ENCODE assay signal across 1 cellular context in the genomic region with DNA sequence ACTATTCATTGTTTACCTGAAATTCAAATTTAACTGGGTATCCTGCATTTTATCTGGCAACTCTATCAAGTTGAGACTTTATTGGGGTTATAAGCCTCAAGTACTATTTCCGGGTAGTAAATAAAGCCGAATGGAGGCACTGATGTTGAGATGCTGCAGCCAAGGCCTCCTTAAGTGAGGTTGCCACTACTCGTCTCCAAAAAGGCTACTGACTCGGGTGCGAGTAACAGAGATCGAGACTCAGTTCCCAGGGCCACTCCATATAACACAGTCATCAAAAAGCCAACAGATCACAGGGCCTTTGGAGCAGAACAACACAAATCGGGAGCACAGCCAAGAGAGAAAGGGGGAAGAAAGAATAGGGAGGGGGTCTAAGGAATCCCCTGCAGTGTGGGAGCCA.
TF ChIP-seq lines count a peak whose summit lies in the region.

No MANE protein-coding gene starts in this region.

TF ChIP-seq in liver, 16 proteins besides CTCF, POLR2A, EP300 and RAD21:
- TF ChIP-seq NR2F2 (IDR thresholded peaks at IDR 0.05) (no peak), YY1 (IDR thresholded peaks at IDR 0.05) (no peak), JUND (IDR thresholded peaks at IDR 0.05) (no peak), EGR1 (IDR thresholded peaks at IDR 0.05; ENCODE audit: low read depth in 2 of 2) (no peak), FOXA2 (IDR thresholded peaks at IDR 0.05) (no peak), GABPA (IDR thresholded peaks at IDR 0.05 in 1 of 2, conservative IDR thresholded peaks at IDR 0.05 in 1 of 2) (no peak), FOXA1 (IDR thresholded peaks at IDR 0.05) (no peak), HNF4G (IDR thresholded peaks at IDR 0.05) (no peak), SP1 (IDR thresholded peaks at IDR 0.05) (no peak), RXRA (IDR thresholded peaks at IDR 0.05) (no peak), TAF1 (conservative IDR thresholded peaks at IDR 0.05) (no peak), HNF4A (conservative IDR thresholded peaks at IDR 0.05) (no peak)
- TF ChIP-seq, protein P1, sequence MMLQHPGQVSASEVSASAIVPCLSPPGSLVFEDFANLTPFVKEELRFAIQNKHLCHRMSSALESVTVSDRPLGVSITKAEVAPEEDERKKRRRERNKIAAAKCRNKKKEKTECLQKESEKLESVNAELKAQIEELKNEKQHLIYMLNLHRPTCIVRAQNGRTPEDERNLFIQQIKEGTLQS (IDR thresholded peaks at IDR 0.05) = no peak
- TF ChIP-seq, protein P2, sequence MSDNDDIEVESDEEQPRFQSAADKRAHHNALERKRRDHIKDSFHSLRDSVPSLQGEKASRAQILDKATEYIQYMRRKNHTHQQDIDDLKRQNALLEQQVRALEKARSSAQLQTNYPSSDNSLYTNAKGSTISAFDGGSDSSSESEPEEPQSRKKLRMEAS (IDR thresholded peaks at IDR 0.05) = no peak
- TF ChIP-seq, protein P3, sequence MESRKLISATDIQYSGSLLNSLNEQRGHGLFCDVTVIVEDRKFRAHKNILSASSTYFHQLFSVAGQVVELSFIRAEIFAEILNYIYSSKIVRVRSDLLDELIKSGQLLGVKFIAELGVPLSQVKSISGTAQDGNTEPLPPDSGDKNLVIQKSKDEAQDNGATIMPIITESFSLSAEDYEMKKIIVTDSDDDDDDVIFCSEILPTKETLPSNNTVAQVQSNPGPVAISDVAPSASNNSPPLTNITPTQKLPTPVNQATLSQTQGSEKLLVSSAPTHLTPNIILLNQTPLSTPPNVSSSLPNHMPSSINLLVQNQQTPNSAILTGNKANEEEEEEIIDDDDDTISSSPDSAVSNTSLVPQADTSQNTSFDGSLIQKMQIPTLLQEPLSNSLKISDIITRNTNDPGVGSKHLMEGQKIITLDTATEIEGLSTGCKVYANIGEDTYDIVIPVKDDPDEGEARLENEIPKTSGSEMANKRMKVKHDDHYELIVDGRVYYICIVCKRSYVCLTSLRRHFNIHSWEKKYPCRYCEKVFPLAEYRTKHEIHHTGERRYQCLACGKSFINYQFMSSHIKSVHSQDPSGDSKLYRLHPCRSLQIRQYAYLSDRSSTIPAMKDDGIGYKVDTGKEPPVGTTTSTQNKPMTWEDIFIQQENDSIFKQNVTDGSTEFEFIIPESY (IDR thresholded peaks at IDR 0.05) = no peak
- TF ChIP-seq, protein P4, sequence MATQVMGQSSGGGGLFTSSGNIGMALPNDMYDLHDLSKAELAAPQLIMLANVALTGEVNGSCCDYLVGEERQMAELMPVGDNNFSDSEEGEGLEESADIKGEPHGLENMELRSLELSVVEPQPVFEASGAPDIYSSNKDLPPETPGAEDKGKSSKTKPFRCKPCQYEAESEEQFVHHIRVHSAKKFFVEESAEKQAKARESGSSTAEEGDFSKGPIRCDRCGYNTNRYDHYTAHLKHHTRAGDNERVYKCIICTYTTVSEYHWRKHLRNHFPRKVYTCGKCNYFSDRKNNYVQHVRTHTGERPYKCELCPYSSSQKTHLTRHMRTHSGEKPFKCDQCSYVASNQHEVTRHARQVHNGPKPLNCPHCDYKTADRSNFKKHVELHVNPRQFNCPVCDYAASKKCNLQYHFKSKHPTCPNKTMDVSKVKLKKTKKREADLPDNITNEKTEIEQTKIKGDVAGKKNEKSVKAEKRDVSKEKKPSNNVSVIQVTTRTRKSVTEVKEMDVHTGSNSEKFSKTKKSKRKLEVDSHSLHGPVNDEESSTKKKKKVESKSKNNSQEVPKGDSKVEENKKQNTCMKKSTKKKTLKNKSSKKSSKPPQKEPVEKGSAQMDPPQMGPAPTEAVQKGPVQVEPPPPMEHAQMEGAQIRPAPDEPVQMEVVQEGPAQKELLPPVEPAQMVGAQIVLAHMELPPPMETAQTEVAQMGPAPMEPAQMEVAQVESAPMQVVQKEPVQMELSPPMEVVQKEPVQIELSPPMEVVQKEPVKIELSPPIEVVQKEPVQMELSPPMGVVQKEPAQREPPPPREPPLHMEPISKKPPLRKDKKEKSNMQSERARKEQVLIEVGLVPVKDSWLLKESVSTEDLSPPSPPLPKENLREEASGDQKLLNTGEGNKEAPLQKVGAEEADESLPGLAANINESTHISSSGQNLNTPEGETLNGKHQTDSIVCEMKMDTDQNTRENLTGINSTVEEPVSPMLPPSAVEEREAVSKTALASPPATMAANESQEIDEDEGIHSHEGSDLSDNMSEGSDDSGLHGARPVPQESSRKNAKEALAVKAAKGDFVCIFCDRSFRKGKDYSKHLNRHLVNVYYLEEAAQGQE (IDR thresholded peaks at IDR 0.05) = no peak
